Comparison of ENCODE assay signal across 2 cellular contexts in genomic region chr18:44803019-44803650, GRCh38.
TF ChIP-seq lines count a peak whose summit lies in the region.

No MANE protein-coding gene starts in this region.

TF ChIP-seq in GM12878, 131 proteins besides CTCF, POLR2A, EP300 and RAD21 (continued from another document):
- TF ChIP-seq, protein P1, sequence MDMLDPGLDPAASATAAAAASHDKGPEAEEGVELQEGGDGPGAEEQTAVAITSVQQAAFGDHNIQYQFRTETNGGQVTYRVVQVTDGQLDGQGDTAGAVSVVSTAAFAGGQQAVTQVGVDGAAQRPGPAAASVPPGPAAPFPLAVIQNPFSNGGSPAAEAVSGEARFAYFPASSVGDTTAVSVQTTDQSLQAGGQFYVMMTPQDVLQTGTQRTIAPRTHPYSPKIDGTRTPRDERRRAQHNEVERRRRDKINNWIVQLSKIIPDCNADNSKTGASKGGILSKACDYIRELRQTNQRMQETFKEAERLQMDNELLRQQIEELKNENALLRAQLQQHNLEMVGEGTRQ (IDR thresholded peaks at IDR 0.05; ENCODE audit: borderline replicate concordance, low read depth, low read length): no peak
- TF ChIP-seq ZNF217 (IDR thresholded peaks at IDR 0.05) (no peak), YY1 (IDR thresholded peaks at IDR 0.05; ENCODE audit: low read depth, low read length) (no peak), PAX5 (IDR thresholded peaks at IDR 0.05; ENCODE audit: borderline replicate concordance, low read depth, low read length) (no peak), IKZF1 (conservative IDR thresholded peaks at IDR 0.05) (0 out of 2 replicates have a peak, but pooled peaks have one; percentile 11), SRF (IDR thresholded peaks at IDR 0.05; ENCODE audit: low read depth in 2 of 2, low read length in 2 of 2) (peak; percentile 40 to 92), SMC3 (IDR thresholded peaks at IDR 0.05; ENCODE audit: borderline replicate concordance, low read length) (no peak), GABPA (IDR thresholded peaks at IDR 0.05; ENCODE audit: low read depth) (0 out of 2 replicates have a peak, but pooled peaks have one; percentile 22)

TF ChIP-seq in HepG2, 621 proteins besides CTCF, POLR2A, EP300 and RAD21 (continued from another document):
- TF ChIP-seq, protein P1 (IDR thresholded peaks at IDR 0.05; ENCODE audit: low read depth, low read length): no peak
- TF ChIP-seq, protein P1 (CRISPR knock-in tag; IDR thresholded peaks at IDR 0.05; ENCODE audit: borderline replicate concordance): peak; percentile 53; the same call in 1 of the 2 replicates
- TF ChIP-seq CREB1 (IDR thresholded peaks at IDR 0.05): no peak
- 0 out of 2 replicates have a peak, but pooled peaks have one; percentile 36 for TF ChIP-seq CREB1 (CRISPR knock-in tag; IDR thresholded peaks at IDR 0.05)
- TF ChIP-seq NCOA1 (CRISPR knock-in tag; IDR thresholded peaks at IDR 0.05): no peak
- TF ChIP-seq ZNF281 (CRISPR knock-in tag; IDR thresholded peaks at IDR 0.05; ENCODE audit: borderline replicate concordance): peak; percentile 37; the same call in 1 of the 2 replicates
- TF ChIP-seq ZMYM4 (CRISPR knock-in tag; IDR thresholded peaks at IDR 0.05): peak; percentile 43; the same call in 1 of the 2 replicates
- TF ChIP-seq PPARG (CRISPR knock-in tag; conservative IDR thresholded peaks at IDR 0.05): no peak
- TF ChIP-seq SALL1 (CRISPR knock-in tag; IDR thresholded peaks at IDR 0.05): no peak
- no peak for TF ChIP-seq GLMP (CRISPR knock-in tag; IDR thresholded peaks at IDR 0.05; ENCODE audit: borderline replicate concordance)
- no peak for TF ChIP-seq ZNF460 (CRISPR knock-in tag; IDR thresholded peaks at IDR 0.05; ENCODE audit: borderline replicate concordance)
- no peak for TF ChIP-seq ZNF672 (CRISPR knock-in tag; IDR thresholded peaks at IDR 0.05)
